Comparison of ENCODE assay signal across 16 cellular contexts in the genomic region with DNA sequence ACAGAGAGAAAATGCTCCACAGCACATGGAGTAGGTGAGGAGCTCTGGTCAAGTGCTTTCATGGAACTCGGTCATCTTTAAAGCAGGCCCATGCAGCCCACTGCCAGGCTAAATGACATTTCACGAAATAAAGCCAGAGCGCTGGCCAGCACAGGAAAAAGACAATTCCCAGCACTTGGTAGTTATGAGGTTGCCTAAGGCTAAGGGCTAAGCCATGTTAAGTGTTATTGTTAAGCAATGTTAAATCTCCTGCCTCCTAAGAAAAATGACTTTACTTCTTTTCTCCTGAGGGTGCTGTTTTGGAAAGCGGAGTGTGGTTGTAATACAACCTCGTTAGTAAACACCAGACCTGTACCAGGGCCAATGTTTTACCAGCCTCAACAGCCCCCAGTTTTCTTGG.
DNase-seq lines count a peak whose midpoint lies in the region; ATAC-seq and TF ChIP-seq lines count a peak whose summit lies in the region.
"Had no signal": no experiment of that assay in that cellular context is flagged by ENCODE, and none has a peak within 500 bp of the region (broad histone marks: within the 10 kb centered on the region; RNA-seq: fewer than 3 reads in every experiment).

No MANE protein-coding gene starts in this region.

- POLR2A ChIA-PET in WTC11 (lab: Charles Lee) = no interaction called here

- intact Hi-C loops in cardiac septum (cut with DNase I) = no loop called here

- H3K4me1 Mint-ChIP-seq in WTC11 = peaks cover 22% of the 10 kb centered on the region
- H3K4me1 Mint-ChIP-seq in nephron progenitor cell = peaks cover 52% of the 10 kb centered on the region

- peak; percentile 16 for DNase-seq in H4 (ENCODE audit: low spot score)
- no peak for DNase-seq in WTC11 (ENCODE audit: low spot score)
- no peak for DNase-seq in nephron progenitor cell
- DNase-seq in NK-92 treated with Interleukin-12 subunit alpha and Interleukin-12 subunit beta, amount 100 ng/mL, for 24 hours (lab: John Stamatoyannopoulos, UW) = no peak
- no peak for DNase-seq in cardiac septum (ENCODE audit: low spot score)
- DNase-seq: Caco-2; CD8-positive, alpha-beta T cell; DMS53; IMR-90; Kasumi-1; KBM-7 had no signal

- H3K9me3 Mint-ChIP-seq in WTC11 (no peaks in the 10 kb centered on the region), nephron progenitor cell (no peaks in the 10 kb centered on the region)
- H3K9me3 Mint-ChIP-seq: CD8-positive, alpha-beta T cell had no signal

- no peak for TF ChIP-seq CTCF in WTC11 (IDR thresholded peaks at IDR 0.05)
- no peak for TF ChIP-seq CTCF in nephron progenitor cell (IDR thresholded peaks at IDR 0.05)

- H3K27me3 Mint-ChIP-seq in WTC11 (ENCODE audit: low read depth) (no peaks in the 10 kb centered on the region), nephron progenitor cell (ENCODE audit: low read depth, poor library complexity) (no peaks in the 10 kb centered on the region)

- ATAC-seq in WTC11 = peak; percentile 58
- no peak for ATAC-seq in GM21528 (IDR thresholded peaks at IDR 0.05; ENCODE audit: low FRiP score, unreplicated experiment)
- ATAC-seq in HG02970 (IDR thresholded peaks at IDR 0.05; ENCODE audit: low FRiP score, unreplicated experiment) = no peak
- ATAC-seq: A549; CD8-positive, alpha-beta T cell; GM12878 had no signal

- H3K4me3 Mint-ChIP-seq in WTC11 (no peak overlapping the region), nephron progenitor cell (no peak overlapping the region)
- H3K4me3 Mint-ChIP-seq: CD14-positive monocyte; CD8-positive, alpha-beta T cell had no signal

- H3K36me3 Mint-ChIP-seq in WTC11 (no peaks in the 10 kb centered on the region), nephron progenitor cell (ENCODE audit: low read depth) (no peaks in the 10 kb centered on the region)
- H3K36me3 Mint-ChIP-seq: CD14-positive monocyte; CD8-positive, alpha-beta T cell had no signal

- CTCF ChIA-PET in WTC11 (lab: Charles Lee) = no interaction called here

- H3K27ac Mint-ChIP-seq in WTC11 = no peak overlapping the region
- peak overlapping the region; percentile 78 for H3K27ac Mint-ChIP-seq in nephron progenitor cell
- H3K27ac Mint-ChIP-seq: CD14-positive monocyte; CD8-positive, alpha-beta T cell had no signal

TF ChIP-seq in WTC11, 78 proteins besides CTCF, POLR2A, EP300 and RAD21:
- TF ChIP-seq IRF1 (CRISPR knock-in tag; IDR thresholded peaks at IDR 0.05) (no peak), ZNF416 (CRISPR knock-in tag; IDR thresholded peaks at IDR 0.05) (no peak), GTF2I (CRISPR knock-in tag; conservative IDR thresholded peaks at IDR 0.05) (no peak)
- TF ChIP-seq, protein P1, sequence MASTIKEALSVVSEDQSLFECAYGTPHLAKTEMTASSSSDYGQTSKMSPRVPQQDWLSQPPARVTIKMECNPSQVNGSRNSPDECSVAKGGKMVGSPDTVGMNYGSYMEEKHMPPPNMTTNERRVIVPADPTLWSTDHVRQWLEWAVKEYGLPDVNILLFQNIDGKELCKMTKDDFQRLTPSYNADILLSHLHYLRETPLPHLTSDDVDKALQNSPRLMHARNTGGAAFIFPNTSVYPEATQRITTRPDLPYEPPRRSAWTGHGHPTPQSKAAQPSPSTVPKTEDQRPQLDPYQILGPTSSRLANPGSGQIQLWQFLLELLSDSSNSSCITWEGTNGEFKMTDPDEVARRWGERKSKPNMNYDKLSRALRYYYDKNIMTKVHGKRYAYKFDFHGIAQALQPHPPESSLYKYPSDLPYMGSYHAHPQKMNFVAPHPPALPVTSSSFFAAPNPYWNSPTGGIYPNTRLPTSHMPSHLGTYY (CRISPR knock-in tag; IDR thresholded peaks at IDR 0.05) = no peak
